Comparison of ENCODE assay signal across 18 cellular contexts in genomic region chr4:37486134-37486533, GRCh38.
"Had no signal": no experiment of that assay in that cellular context is flagged by ENCODE, and none has a peak within 500 bp of the region (broad histone marks: within the 10 kb centered on the region; RNA-seq: fewer than 3 reads in every experiment).

No MANE protein-coding gene starts in this region.

- H3K9me3 Mint-ChIP-seq: natural killer cell treated with Interleukin-12 subunit alpha and Interleukin-12 subunit beta and Interleukin-15 and Interleukin-18, amount 100 ng/mL, for 72 hours had no signal

- H3K4me3 Mint-ChIP-seq: activated CD4-positive, alpha-beta T cell treated with anti-CD3 and anti-CD28 coated beads, Interleukin-2, amount 10 ng/mL, durations not matched to agents 7 days and 5 days; activated CD8-positive, alpha-beta memory T cell treated with anti-CD3 and anti-CD28 coated beads, Interleukin-2, amount 10 ng/mL, durations not matched to agents 7 days and 5 days; activated CD8-positive, alpha-beta T cell treated with anti-CD3 and anti-CD28 coated beads for 36 hours; activated naive CD8-positive, alpha-beta T cell; natural killer cell treated with Interleukin-12 subunit alpha and Interleukin-12 subunit beta and Interleukin-15 and Interleukin-18, amount 100 ng/mL, for 72 hours; stimulated activated memory B cell treated with anti-CD40 and anti-IgM and Interleukin-4, amounts not matched to agents 10 μg/mL and 1 μg/mL and 100 μg/mL, for 72 hours had no signal

- H3K27ac Mint-ChIP-seq: activated CD4-positive, alpha-beta T cell treated with anti-CD3 and anti-CD28 coated beads, Interleukin-2, amount 10 ng/mL, durations not matched to agents 7 days and 5 days; activated CD8-positive, alpha-beta memory T cell treated with anti-CD3 and anti-CD28 coated beads, Interleukin-2, amount 10 ng/mL, durations not matched to agents 7 days and 5 days; activated CD8-positive, alpha-beta T cell treated with anti-CD3 and anti-CD28 coated beads for 36 hours; activated naive CD8-positive, alpha-beta T cell; natural killer cell treated with Interleukin-12 subunit alpha and Interleukin-12 subunit beta and Interleukin-15 and Interleukin-18, amount 100 ng/mL, for 72 hours; stimulated activated memory B cell treated with anti-CD40 and anti-IgM and Interleukin-4, amounts not matched to agents 10 μg/mL and 1 μg/mL and 100 μg/mL, for 72 hours had no signal

- ATAC-seq: activated CD8-positive, alpha-beta memory T cell treated with anti-CD3 and anti-CD28 coated beads, Interleukin-2, amount 10 ng/mL, durations not matched to agents 7 days and 5 days; activated CD8-positive, alpha-beta T cell treated with anti-CD3 and anti-CD28 coated beads for 36 hours; heart left ventricle; left lung; natural killer cell treated with Interleukin-12 subunit alpha and Interleukin-12 subunit beta and Interleukin-15 and Interleukin-18, amount 100 ng/mL, for 72 hours; sciatic nerve; stimulated activated memory B cell treated with anti-CD40 and anti-IgM and Interleukin-4, amounts not matched to agents 10 μg/mL and 1 μg/mL and 100 μg/mL, for 72 hours; upper lobe of right lung had no signal

- DNase-seq: activated CD4-positive, alpha-beta T cell treated with anti-CD3 and anti-CD28 coated beads, Interleukin-2, amount 10 ng/mL, durations not matched to agents 7 days and 5 days; activated CD4-positive, CD25-positive, alpha-beta regulatory T cell treated with anti-CD3 and anti-CD28 coated beads, Interleukin-2, amount 50 U/mL, for 72 hours; activated CD8-positive, alpha-beta memory T cell treated with anti-CD3 and anti-CD28 coated beads, Interleukin-2, amount 10 ng/mL, durations not matched to agents 7 days and 5 days; activated CD8-positive, alpha-beta T cell treated with anti-CD3 and anti-CD28 coated beads for 36 hours; adrenal gland; heart left ventricle; left lung; small intestine; stimulated activated CD4-positive, alpha-beta T cell treated with anti-CD3 and anti-CD28 coated beads, Interleukin-2, amount 100 ng/mL, for 24 hours; T-helper 1 cell; testis; upper lobe of right lung; WERI-Rb-1 had no signal

- H3K4me3 ChIP-seq: adrenal gland, coronary artery, heart left ventricle, left lung, testis, upper lobe of right lung had no signal

- H3K9me3 ChIP-seq: adrenal gland, heart left ventricle, left lung, testis, upper lobe of right lung had no signal

- H3K4me1 ChIP-seq: adrenal gland, heart left ventricle, left lung, testis, upper lobe of right lung had no signal

- H3K36me3 Mint-ChIP-seq: activated CD8-positive, alpha-beta memory T cell treated with anti-CD3 and anti-CD28 coated beads, Interleukin-2, amount 10 ng/mL, durations not matched to agents 7 days and 5 days; natural killer cell treated with Interleukin-12 subunit alpha and Interleukin-12 subunit beta and Interleukin-15 and Interleukin-18, amount 100 ng/mL, for 72 hours had no signal

- H3K36me3 ChIP-seq: adrenal gland, heart left ventricle, left lung, upper lobe of right lung, WERI-Rb-1 had no signal

- H3K27me3 ChIP-seq: adrenal gland, heart left ventricle, left lung, testis, upper lobe of right lung had no signal

- H3K27ac ChIP-seq: adrenal gland, coronary artery, heart left ventricle, left lung, testis, upper lobe of right lung, WERI-Rb-1 had no signal
